Comparison of ENCODE assay signal across 8 cellular contexts in the genomic region with DNA sequence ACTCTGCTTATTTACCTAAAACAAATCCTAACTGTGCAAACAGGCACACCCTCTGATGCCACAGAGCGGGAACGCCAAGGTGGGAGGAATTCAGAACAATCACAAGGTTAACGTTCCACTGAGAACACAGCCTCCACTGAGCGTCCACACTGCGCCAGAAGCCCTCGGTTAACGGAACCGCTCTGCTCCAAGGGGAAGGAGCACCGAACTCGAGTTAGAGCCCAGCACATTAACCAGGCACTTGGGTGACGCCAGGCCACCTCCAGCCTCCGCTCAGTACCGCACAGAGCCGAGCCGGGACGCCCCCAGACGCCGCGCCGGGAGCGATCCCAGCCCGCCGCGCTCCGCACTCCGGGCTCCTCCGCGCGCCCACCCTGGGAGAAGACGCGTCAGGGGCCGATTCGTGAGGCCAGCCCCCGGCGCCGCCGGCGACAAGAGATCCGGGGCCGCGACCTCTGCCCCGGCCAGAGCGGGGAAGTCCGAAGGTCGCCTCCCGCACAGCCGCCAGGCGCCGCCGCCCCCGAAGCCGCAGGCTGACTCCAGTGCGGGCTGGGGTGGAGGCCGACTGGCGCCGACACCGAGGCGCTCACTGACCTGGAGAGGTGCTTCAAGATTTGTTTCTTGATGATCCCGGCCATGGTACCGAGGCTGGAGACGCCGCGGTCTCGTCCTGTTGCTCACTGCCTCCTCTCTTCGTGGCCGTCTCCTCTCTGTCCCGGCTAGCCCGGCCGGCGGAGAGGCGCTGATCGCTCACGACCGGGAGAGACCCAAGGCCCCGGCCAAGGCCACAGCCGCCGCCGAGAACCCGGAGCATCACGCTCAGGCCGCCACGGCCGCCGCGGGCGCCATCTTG. TPM values are rescaled to one million over a fixed set of nuclear protein-coding genes. Genes with fewer than 3 reads are reported as not detected.
DNase-seq lines count a peak whose midpoint lies in the region; ATAC-seq, FAIRE-seq and TF ChIP-seq lines count a peak whose summit lies in the region.

No MANE protein-coding gene starts in this region.

- peak overlapping the region; percentile 68 for H2AK9ac ChIP-seq in IMR-90 (replicated peaks; ENCODE audit: low read depth, low read length, poor library complexity)

- peak overlapping the region; percentile 68 for H3K14ac ChIP-seq in IMR-90 (replicated peaks; ENCODE audit: low read depth, low read length)

- peak overlapping the region; percentile 93 for H3K4me3 ChIP-seq in GM06990 (replicated peaks; ENCODE audit: low read depth, low read length)
- H3K4me3 ChIP-seq in IMR-90 (ENCODE audit: insufficient read depth, low read depth, low read length), result peak overlapping the region; percentile 91
- H3K4me3 ChIP-seq in SU-DHL-6 (ENCODE audit: insufficient read depth, low read length, poor library complexity, severe bottlenecking), result peak overlapping the region; percentile 58
- H3K4me3 ChIP-seq in brain microvascular endothelial cell (ENCODE audit: low read depth, low read length), result peak overlapping the region; percentile 96
- peak overlapping the region; percentile 89 to 100 for H3K4me3 ChIP-seq in small intestine (ENCODE audit: low read depth in 1 of 2, low read length in 2 of 2)

- H2BK5ac ChIP-seq in IMR-90 (ENCODE audit: low read depth, low read length, poor library complexity, severe bottlenecking), result peak overlapping the region; percentile 86

- no peaks in the 10 kb centered on the region for H3K27me3 ChIP-seq in GM06990 (replicated peaks; ENCODE audit: control insufficient read depth, insufficient read depth, low read length)
- no peaks in the 10 kb centered on the region for H3K27me3 ChIP-seq in IMR-90 (ENCODE audit: control insufficient read depth, insufficient read depth, low read length)
- no peaks in the 10 kb centered on the region for H3K27me3 ChIP-seq in SU-DHL-6 (ENCODE audit: low read length)
- H3K27me3 ChIP-seq in brain microvascular endothelial cell (replicated peaks), result no peaks in the 10 kb centered on the region
- no peaks in the 10 kb centered on the region for H3K27me3 ChIP-seq in small intestine (ENCODE audit: control insufficient read depth in 2 of 2, insufficient read depth in 2 of 2, low read length in 2 of 2)

- peaks cover 3% of the 10 kb centered on the region; the same call in 1 of the 2 replicates for H3K9me1 ChIP-seq in IMR-90 (ENCODE audit: insufficient read depth, low read length)

- CTCF ChIA-PET in IMR-90 (lab: Yijun Ruan, JAX), result no interaction called here

- peak overlapping the region; percentile 79 for H2BK120ac ChIP-seq in IMR-90 (ENCODE audit: low read depth, low read length)

- H3K18ac ChIP-seq in IMR-90 (ENCODE audit: low read depth, low read length), result peak overlapping the region; percentile 78

- POLR2A ChIA-PET in IMR-90 (lab: Charles Lee; ENCODE audit: unreplicated experiment), result no interaction called here

- H3K4ac ChIP-seq in IMR-90 (ENCODE audit: low read depth, low read length), result peak overlapping the region; percentile 71

- TF ChIP-seq RAD21 in IMR-90 (IDR thresholded peaks at IDR 0.05; ENCODE audit: low read length), result no peak

- peak overlapping the region; percentile 93 for H3K4me2 ChIP-seq in IMR-90 (ENCODE audit: low read depth, low read length)
- peak overlapping the region; percentile 84 for H3K4me2 ChIP-seq in SU-DHL-6 (ENCODE audit: low read depth, low read length, poor library complexity, severe bottlenecking)

- TF ChIP-seq CTCF in GM06990 (IDR thresholded peaks at IDR 0.05; ENCODE audit: insufficient read depth, low read length, poor library complexity, severe bottlenecking) (no peak), IMR-90 (conservative IDR thresholded peaks at IDR 0.05; ENCODE audit: low read depth, low read length) (no peak), SU-DHL-6 (IDR thresholded peaks at IDR 0.05; ENCODE audit: insufficient read depth, low read length, poor library complexity, severe bottlenecking) (no peak), brain microvascular endothelial cell (IDR thresholded peaks at IDR 0.05; ENCODE audit: low read depth, low read length, missing control alignments) (no peak)

- H3K27ac ChIP-seq in IMR-90 (ENCODE audit: insufficient read depth, low read length) (peak overlapping the region; percentile 93), SU-DHL-6 (ENCODE audit: low read depth, low read length) (no peak overlapping the region), brain microvascular endothelial cell (peak overlapping the region; percentile 95), small intestine (ENCODE audit: low read depth in 1 of 2, low read length in 1 of 2) (peak overlapping the region; percentile 96 to 98)

- peaks cover 11 to 32% of the 10 kb centered on the region in 2 experiments for H3K79me1 ChIP-seq in IMR-90 (ENCODE audit: low read depth in 1 of 2, low read length in 2 of 2)

- no peaks in the 10 kb centered on the region for H3K36me3 ChIP-seq in GM06990 (ENCODE audit: control insufficient read depth, insufficient read depth, low read length)
- no peaks in the 10 kb centered on the region for H3K36me3 ChIP-seq in IMR-90 (ENCODE audit: control insufficient read depth, insufficient read depth, low read length)
- no peaks in the 10 kb centered on the region for H3K36me3 ChIP-seq in SU-DHL-6 (ENCODE audit: low read length)
- H3K36me3 ChIP-seq in brain microvascular endothelial cell (replicated peaks), result no peaks in the 10 kb centered on the region
- no peaks in the 10 kb centered on the region for H3K36me3 ChIP-seq in small intestine (ENCODE audit: control insufficient read depth in 2 of 2, insufficient read depth in 2 of 2, low read length in 2 of 2)

- peak overlapping the region; percentile 38 for H2AK5ac ChIP-seq in IMR-90 (ENCODE audit: low read depth, low read length)

- DNase-seq in GM06990 (ENCODE audit: extremely low read depth, insufficient read length) (no peak), IMR-90 (no peak), brain microvascular endothelial cell (peak; percentile 18), iPS-NIHi11 (ENCODE audit: low spot score) (peak; percentile 50), small intestine (peak; percentile 62), OCI-M2 (lab: John Stamatoyannopoulos, UW; ENCODE audit: unreplicated experiment) (no peak)

- H3K23ac ChIP-seq in IMR-90 (ENCODE audit: low read depth, low read length), result peak overlapping the region; percentile 92

- H4K20me1 ChIP-seq in IMR-90 (ENCODE audit: insufficient read depth, low read length), result peaks cover 12% of the 10 kb centered on the region
- peaks cover 7% of the 10 kb centered on the region; the same call in 1 of the 2 replicates for H4K20me1 ChIP-seq in SU-DHL-6 (ENCODE audit: low read depth, low read length)

- peak overlapping the region in 1 of 2 experiments; percentile 77; a peak in 3 of 4 replicates for H4K8ac ChIP-seq in IMR-90 (ENCODE audit: low read depth in 2 of 2, low read length in 2 of 2)

- 0% methylated on average over 27 of the region's 86 CpGs; no CpG with 5 or more reads in 1 of the 2 experiments for WGBS in IMR-90 (ENCODE audit: extremely low coverage in 2 of 2, insufficient read length in 1 of 2), 2 experiments
- 0% methylated on average over 71 to 86 of the region's 86 CpGs for WGBS in small intestine, 3 donors

- H4K91ac ChIP-seq in IMR-90 (ENCODE audit: insufficient read depth, low read depth, low read length), result peak overlapping the region; percentile 59

- no peaks in the 10 kb centered on the region for H3K9me2 ChIP-seq in SU-DHL-6 (replicated peaks; ENCODE audit: insufficient read depth, low read length)

- no peak for FAIRE-seq in small intestine (lab: Jason Lieb, UNC)

- H2BK15ac ChIP-seq in IMR-90 (ENCODE audit: low read depth, low read length), result peak overlapping the region; percentile 35; the same call in 1 of the 3 replicates

- ATAC-seq in GM21576 (IDR thresholded peaks at IDR 0.05; ENCODE audit: unreplicated experiment) (peak; percentile 47), IMR-90 (ENCODE audit: low read depth) (peak; percentile 56)

- intact Hi-C loops in IMR-90 (cut with micrococcal nuclease), result loop anchor here (5.0 kb wide), 1 partner anchor 60 kb away; a partner anchor contains a TSS

- peak overlapping the region; percentile 77 for H3K56ac ChIP-seq in IMR-90 (ENCODE audit: extremely low read depth, insufficient read depth, low read length)

- in situ Hi-C loops in IMR-90 (cut with MboI; ENCODE audit: low sequenced_read_pairs), result no loop called here
- in situ Hi-C loops in brain microvascular endothelial cell (cut with HindIII; ENCODE audit: low pct_ligation_motif_present, low sequenced_read_pairs), result no loop called here

- BruUV-seq in IMR-90 (replicated peaks; lab: Mats Ljungman, UMichigan), result no TSS peak

- dilution Hi-C loops in IMR-90 (cut with HindIII; ENCODE audit: low sequenced_read_pairs, unreplicated experiment), result no loop called here

- H4K5ac ChIP-seq in IMR-90 (ENCODE audit: low read depth, low read length), result peak overlapping the region; percentile 63

- H2AFZ ChIP-seq in IMR-90 (replicated peaks; ENCODE audit: low read length, poor library complexity) (peak overlapping the region; percentile 95), SU-DHL-6 (ENCODE audit: low read depth, low read length, severe bottlenecking) (peak overlapping the region; percentile 77)

- H3K9ac ChIP-seq in IMR-90 (ENCODE audit: low read depth, low read length) (peak overlapping the region; percentile 90), SU-DHL-6 (ENCODE audit: low read length) (peak overlapping the region; percentile 72)

- peaks cover 9% of the 10 kb centered on the region for H3K4me1 ChIP-seq in IMR-90 (ENCODE audit: control insufficient read depth, insufficient read depth, low read length)
- peaks cover 0 to 5% of the 10 kb centered on the region in 2 donors for H3K4me1 ChIP-seq in small intestine (ENCODE audit: control insufficient read depth in 2 of 2, insufficient read depth in 1 of 2, low read depth in 1 of 2, low read length in 1 of 2)

- peak; percentile 97 for TF ChIP-seq POLR2A in IMR-90 (IDR thresholded peaks at IDR 0.05; ENCODE audit: low read depth, low read length)

- peaks cover 13% of the 10 kb centered on the region; the same call in 1 of the 2 replicates for H3K79me2 ChIP-seq in SU-DHL-6 (ENCODE audit: insufficient read depth, low read length)

- 0 out of 2 replicates have a peak overlapping the region, but pooled peaks have one; percentile 1 for H2BK20ac ChIP-seq in IMR-90 (ENCODE audit: low read depth, low read length)

- H3K9me3 ChIP-seq in IMR-90 (ENCODE audit: control insufficient read depth, insufficient read depth, low read length) (0 out of 2 replicates have a peak, but pooled peaks cover 2% of the 10 kb centered on the region), SU-DHL-6 (ENCODE audit: insufficient read depth, low read length) (no peaks in the 10 kb centered on the region), small intestine (ENCODE audit: control insufficient read depth, low read depth) (no peaks in the 10 kb centered on the region)

- no peaks in the 10 kb centered on the region for H3F3A ChIP-seq in SU-DHL-6 (ENCODE audit: insufficient read depth)

RNA-seq across cellular contexts. Expression of a gene that starts 0.5 kb away (rescaled TPM):
- 38.7 and 44.7 TPM in 2 replicates for total RNA-seq in IMR-90 (2012; rRNA removed)
- polyA plus RNA-seq in IMR-90 (2012; rRNA removed) (8.9 and 10.6 TPM in 2 replicates), small intestine (10 to 100 TPM in 2 of 3 donors, 1 to 10 TPM in 1; 7.0 to 11.1 (median 10.1) TPM)
- 1.4 and 1.6 TPM in 2 replicates for polyA plus RNA-seq in IMR-90 (2012; cell fraction: cytosol; rRNA removed)
- 0.51 and 4.5 TPM in 2 replicates for polyA plus RNA-seq in IMR-90 (2012; cell fraction: nucleus; rRNA removed; ENCODE audit: low replicate concordance)

RNA-seq across cellular contexts. Expression of a gene that starts 58.4 kb away (rescaled TPM):
- total RNA-seq in IMR-90 (2012; rRNA removed), result 10.2 and 20.6 TPM in 2 replicates
- polyA plus RNA-seq in IMR-90 (2012; rRNA removed), result 9.7 and 14.5 TPM in 2 replicates
- 0.64 and 0.84 TPM in 2 replicates for polyA plus RNA-seq in IMR-90 (2012; cell fraction: cytosol; rRNA removed)
- polyA plus RNA-seq in IMR-90 (2012; cell fraction: nucleus; rRNA removed; ENCODE audit: low replicate concordance), result 0.22 and 5.4 TPM in 2 replicates
- 10 to 100 TPM; 20.0 to 31.5 (median 22.0) TPM for polyA plus RNA-seq in small intestine

Comparison
In these comparisons a context has a peak if more than half of its experiments do, and no peak if none do; other contexts are left out.
1. DNase-seq: peak in brain microvascular endothelial cell (single experiment), iPS-NIHi11 (single experiment) and small intestine (single experiment); none in GM06990 (single experiment), IMR-90 (single experiment) and OCI-M2 (single experiment).
2. Peak in every context shown above with its lines, with median percentiles within 50 percentile points of each other: H3K4me3 ChIP-seq.